In genomic region chr10:75111367-75111905, GRCh38 we compare ENCODE assay signal across 1 cellular context.
A peak's percentile ranks its signal among the peaks of the same experiment; 100 is the strongest.
TF ChIP-seq lines count a peak whose summit lies in the region.

Gene SAMD8, plus strand, starts transcription at chr10:75111656. Its CDS starts 38,873 bp downstream, at chr10:75150529.

TF ChIP-seq in HepG2, 621 proteins besides CTCF, POLR2A, EP300 and RAD21 (continued from another document and continues in another):
- TF ChIP-seq CBX2 (IDR thresholded peaks at IDR 0.05; ENCODE audit: low read depth, low read length) (no peak), CBX2 (CRISPR knock-in tag; IDR thresholded peaks at IDR 0.05; ENCODE audit: low read depth) (no peak), ZZZ3 (CRISPR knock-in tag; IDR thresholded peaks at IDR 0.05; ENCODE audit: borderline replicate concordance) (no peak; the same call in 1 of the 2 replicates), ZFP36L1 (CRISPR knock-in tag; IDR thresholded peaks at IDR 0.05) (no peak), ZNF142 (CRISPR knock-in tag; IDR thresholded peaks at IDR 0.05) (no peak), KLF9 (CRISPR knock-in tag; IDR thresholded peaks at IDR 0.05; ENCODE audit: low read depth) (no peak), NFKB2 (CRISPR knock-in tag; IDR thresholded peaks at IDR 0.05; ENCODE audit: borderline replicate concordance) (peak; percentile 70; the same call in 1 of the 2 replicates), PITX1 (CRISPR knock-in tag; IDR thresholded peaks at IDR 0.05) (peak; percentile 10; the same call in 1 of the 2 replicates), ZNF251 (CRISPR knock-in tag; IDR thresholded peaks at IDR 0.05) (no peak), SP4 (CRISPR knock-in tag; IDR thresholded peaks at IDR 0.05) (peak; percentile 86), ZNF609 (CRISPR knock-in tag; IDR thresholded peaks at IDR 0.05; ENCODE audit: borderline replicate concordance) (no peak; the same call in 1 of the 2 replicates), ZNF235 (CRISPR knock-in tag; IDR thresholded peaks at IDR 0.05; ENCODE audit: borderline replicate concordance) (peak; percentile 71; the same call in 1 of the 2 replicates), BRCA1 (CRISPR knock-in tag; IDR thresholded peaks at IDR 0.05) (no peak), GTF3A (CRISPR knock-in tag; conservative IDR thresholded peaks at IDR 0.05) (no peak), PBX2 (CRISPR knock-in tag; IDR thresholded peaks at IDR 0.05) (no peak), MED1 (CRISPR knock-in tag; IDR thresholded peaks at IDR 0.05) (0 out of 2 replicates have a peak, but pooled peaks have one; percentile 4), STAT6 (CRISPR knock-in tag; IDR thresholded peaks at IDR 0.05; ENCODE audit: borderline replicate concordance) (no peak), ZSCAN30 (CRISPR knock-in tag; IDR thresholded peaks at IDR 0.05) (no peak), FOXA3 (CRISPR knock-in tag; IDR thresholded peaks at IDR 0.05) (no peak), HMG20A (CRISPR knock-in tag; IDR thresholded peaks at IDR 0.05; ENCODE audit: borderline replicate concordance) (no peak), ZNF564 (CRISPR knock-in tag; IDR thresholded peaks at IDR 0.05) (no peak), ZC3H13 (CRISPR knock-in tag; IDR thresholded peaks at IDR 0.05) (peak; percentile 85), POLR2AphosphoS5 (IDR thresholded peaks at IDR 0.05; ENCODE audit: low read depth, low read length) (peak; percentile 54), ZNF207 (IDR thresholded peaks at IDR 0.05; ENCODE audit: borderline replicate concordance) (no peak), ZNF234 (CRISPR knock-in tag; conservative IDR thresholded peaks at IDR 0.05) (no peak), HNRNPLL (IDR thresholded peaks at IDR 0.05; ENCODE audit: low read depth, low read length, poor library complexity, severe bottlenecking) (peak; percentile 67), ZMAT3 (CRISPR knock-in tag; conservative IDR thresholded peaks at IDR 0.05) (no peak), ATF6 (CRISPR knock-in tag; conservative IDR thresholded peaks at IDR 0.05) (no peak)
- TF ChIP-seq, protein P1, sequence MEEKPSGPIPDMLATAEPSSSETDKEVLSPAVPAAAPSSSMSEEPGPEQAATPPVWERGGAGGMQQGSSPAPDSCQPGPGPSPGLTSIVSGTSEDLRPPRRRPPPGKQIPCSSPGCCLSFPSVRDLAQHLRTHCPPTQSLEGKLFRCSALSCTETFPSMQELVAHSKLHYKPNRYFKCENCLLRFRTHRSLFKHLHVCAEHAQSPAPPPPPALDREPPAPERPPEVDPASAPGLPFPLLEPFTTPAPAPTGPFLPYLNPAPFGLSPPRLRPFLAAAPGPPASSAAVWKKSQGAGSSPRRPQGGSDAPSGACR (CRISPR knock-in tag; IDR thresholded peaks at IDR 0.05) = no peak
- TF ChIP-seq, protein P2, sequence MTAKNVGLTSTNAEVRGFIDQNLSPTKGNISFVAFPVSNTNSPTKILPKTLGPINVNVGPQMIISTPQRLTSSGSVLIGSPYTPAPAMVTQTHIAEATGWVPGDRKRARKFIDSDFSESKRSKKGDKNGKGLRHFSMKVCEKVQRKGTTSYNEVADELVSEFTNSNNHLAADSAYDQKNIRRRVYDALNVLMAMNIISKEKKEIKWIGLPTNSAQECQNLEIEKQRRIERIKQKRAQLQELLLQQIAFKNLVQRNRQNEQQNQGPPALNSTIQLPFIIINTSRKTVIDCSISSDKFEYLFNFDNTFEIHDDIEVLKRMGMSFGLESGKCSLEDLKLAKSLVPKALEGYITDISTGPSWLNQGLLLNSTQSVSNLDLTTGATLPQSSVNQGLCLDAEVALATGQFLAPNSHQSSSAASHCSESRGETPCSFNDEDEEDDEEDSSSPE (CRISPR knock-in tag; IDR thresholded peaks at IDR 0.05) = peak; percentile 24; the same call in 1 of the 2 replicates
- TF ChIP-seq, protein P3, sequence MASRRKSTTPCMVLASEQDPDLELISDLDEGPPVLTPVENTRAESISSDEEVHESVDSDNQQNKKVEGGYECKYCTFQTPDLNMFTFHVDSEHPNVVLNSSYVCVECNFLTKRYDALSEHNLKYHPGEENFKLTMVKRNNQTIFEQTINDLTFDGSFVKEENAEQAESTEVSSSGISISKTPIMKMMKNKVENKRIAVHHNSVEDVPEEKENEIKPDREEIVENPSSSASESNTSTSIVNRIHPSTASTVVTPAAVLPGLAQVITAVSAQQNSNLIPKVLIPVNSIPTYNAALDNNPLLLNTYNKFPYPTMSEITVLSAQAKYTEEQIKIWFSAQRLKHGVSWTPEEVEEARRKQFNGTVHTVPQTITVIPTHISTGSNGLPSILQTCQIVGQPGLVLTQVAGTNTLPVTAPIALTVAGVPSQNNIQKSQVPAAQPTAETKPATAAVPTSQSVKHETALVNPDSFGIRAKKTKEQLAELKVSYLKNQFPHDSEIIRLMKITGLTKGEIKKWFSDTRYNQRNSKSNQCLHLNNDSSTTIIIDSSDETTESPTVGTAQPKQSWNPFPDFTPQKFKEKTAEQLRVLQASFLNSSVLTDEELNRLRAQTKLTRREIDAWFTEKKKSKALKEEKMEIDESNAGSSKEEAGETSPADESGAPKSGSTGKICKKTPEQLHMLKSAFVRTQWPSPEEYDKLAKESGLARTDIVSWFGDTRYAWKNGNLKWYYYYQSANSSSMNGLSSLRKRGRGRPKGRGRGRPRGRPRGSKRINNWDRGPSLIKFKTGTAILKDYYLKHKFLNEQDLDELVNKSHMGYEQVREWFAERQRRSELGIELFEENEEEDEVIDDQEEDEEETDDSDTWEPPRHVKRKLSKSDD (CRISPR knock-in tag; IDR thresholded peaks at IDR 0.05; ENCODE audit: low read depth) = no peak
